In genomic region chr5:166671818-166672217, GRCh38 we compare ENCODE assay signal across 12 cellular contexts.
"Had no signal": no experiment of that assay in that cellular context is flagged by ENCODE, and none has a peak within 500 bp of the region (broad histone marks: within the 10 kb centered on the region; RNA-seq: fewer than 3 reads in every experiment).

No MANE protein-coding gene starts in this region.

- H3K4me3 ChIP-seq: breast epithelium, gastroesophageal sphincter, psoas muscle, right lobe of liver, upper lobe of left lung had no signal

- H3K27ac Mint-ChIP-seq: activated B cell treated with CpG ODN at 0.5 μM for 24 hours; stimulated activated naive CD8-positive, alpha-beta T cell treated with anti-CD3 and anti-CD28 coated beads, Interleukin-15, amount 100 ng/mL, for 72 hours had no signal

- H3K36me3 ChIP-seq: breast epithelium, gastroesophageal sphincter, right lobe of liver, upper lobe of left lung had no signal

- H3K27ac ChIP-seq: breast epithelium, gastroesophageal sphincter, psoas muscle, right lobe of liver, upper lobe of left lung had no signal

- DNase-seq: activated B cell treated with CpG ODN at 0.5 μM for 24 hours; activated CD4-positive, alpha-beta T cell treated with anti-CD3 and anti-CD28 coated beads for 48 hours; activated CD8-positive, alpha-beta memory T cell treated with anti-CD3 and anti-CD28 coated beads, Interleukin-2, amount 50 U/mL, for 48 hours; activated naive CD4-positive, alpha-beta T cell; aorta; midbrain; psoas muscle; right lobe of liver; stimulated activated naive CD8-positive, alpha-beta T cell treated with anti-CD3 and anti-CD28 coated beads, Interleukin-15, amount 100 ng/mL, for 72 hours; upper lobe of left lung had no signal

- H3K4me3 Mint-ChIP-seq: activated B cell treated with CpG ODN at 0.5 μM for 24 hours; stimulated activated naive CD8-positive, alpha-beta T cell treated with anti-CD3 and anti-CD28 coated beads, Interleukin-15, amount 100 ng/mL, for 72 hours had no signal

- ATAC-seq: gastroesophageal sphincter; psoas muscle; right lobe of liver; stimulated activated naive CD8-positive, alpha-beta T cell treated with anti-CD3 and anti-CD28 coated beads, Interleukin-15, amount 100 ng/mL, for 72 hours had no signal

- H3K4me1 Mint-ChIP-seq: activated B cell treated with CpG ODN at 0.5 μM for 24 hours; stimulated activated naive CD8-positive, alpha-beta T cell treated with anti-CD3 and anti-CD28 coated beads, Interleukin-15, amount 100 ng/mL, for 72 hours had no signal

- H3K9me3 ChIP-seq: breast epithelium, psoas muscle, right lobe of liver, upper lobe of left lung had no signal

- H3K4me1 ChIP-seq: breast epithelium, gastroesophageal sphincter, psoas muscle, right lobe of liver, upper lobe of left lung had no signal

- H3K9me3 Mint-ChIP-seq: activated B cell treated with CpG ODN at 0.5 μM for 24 hours had no signal

- H3K27me3 Mint-ChIP-seq: activated B cell treated with CpG ODN at 0.5 μM for 24 hours; stimulated activated naive CD8-positive, alpha-beta T cell treated with anti-CD3 and anti-CD28 coated beads, Interleukin-15, amount 100 ng/mL, for 72 hours had no signal

- H3K27me3 ChIP-seq: breast epithelium, gastroesophageal sphincter, right lobe of liver, upper lobe of left lung had no signal
